1 cellular context compared by ENCODE assay signal in genomic region chr6:36808634-36809033, GRCh38.
TF ChIP-seq lines count a peak whose summit lies in the region.

No MANE protein-coding gene starts in this region.

TF ChIP-seq in K562, 482 proteins besides CTCF, POLR2A, EP300 and RAD21 (continued from another document):
- peak in 1 of 2 experiments; percentile 76; a peak in 2 of 4 replicates for TF ChIP-seq RCOR1 (IDR thresholded peaks at IDR 0.05; ENCODE audit: borderline replicate concordance in 1 of 2, low read depth in 2 of 2, low read length in 2 of 2)
- no peak for TF ChIP-seq NCOR1 (IDR thresholded peaks at IDR 0.05)
- peak; percentile 89 for TF ChIP-seq BCOR (IDR thresholded peaks at IDR 0.05)
- no peak for TF ChIP-seq NR2C2 (CRISPR knock-in tag; IDR thresholded peaks at IDR 0.05)
- TF ChIP-seq NR2C2 (tag; IDR thresholded peaks at IDR 0.05): no peak
- no peak for TF ChIP-seq TOE1 (IDR thresholded peaks at IDR 0.05; ENCODE audit: borderline replicate concordance)
- TF ChIP-seq TOE1 (CRISPR knock-in tag; IDR thresholded peaks at IDR 0.05; ENCODE audit: borderline replicate concordance, low read depth): no peak
- peak; percentile 94 for TF ChIP-seq RBM25 (IDR thresholded peaks at IDR 0.05; ENCODE audit: low read depth, low read length, severe bottlenecking)
- peak; percentile 42; the same call in 1 of the 2 replicates for TF ChIP-seq HDAC2 (IDR thresholded peaks at IDR 0.05)
- TF ChIP-seq ADNP (tag; IDR thresholded peaks at IDR 0.05): peak; percentile 90
- 0 out of 2 replicates have a peak, but pooled peaks have one; percentile 32 for TF ChIP-seq ARID4B (CRISPR knock-in tag; IDR thresholded peaks at IDR 0.05)
- TF ChIP-seq KDM1A (IDR thresholded peaks at IDR 0.05): peak; percentile 36 to 73; a peak in 3 of 4 replicates
- TF ChIP-seq NRF1 (conservative IDR thresholded peaks at IDR 0.05 in 1 of 2, IDR thresholded peaks at IDR 0.05 in 1 of 2): no peak
- TF ChIP-seq ZFP36 (IDR thresholded peaks at IDR 0.05; ENCODE audit: low read depth, low read length, partially characterized antibody): peak; percentile 85
- no peak for TF ChIP-seq CEBPB (tag; IDR thresholded peaks at IDR 0.05)
- 0 out of 2 replicates have a peak, but pooled peaks have one; percentile 24 for TF ChIP-seq SMARCA5 (IDR thresholded peaks at IDR 0.05)
- TF ChIP-seq ZNF780A (CRISPR knock-in tag; IDR thresholded peaks at IDR 0.05): no peak
- no peak for TF ChIP-seq PATZ1 (CRISPR knock-in tag; IDR thresholded peaks at IDR 0.05; ENCODE audit: borderline replicate concordance)
- no peak for TF ChIP-seq ZSCAN29 (IDR thresholded peaks at IDR 0.05)
- TF ChIP-seq HMGXB4 (CRISPR knock-in tag; IDR thresholded peaks at IDR 0.05): no peak
- no peak for TF ChIP-seq TEAD2 (tag; IDR thresholded peaks at IDR 0.05)
- TF ChIP-seq CREB3L1 (IDR thresholded peaks at IDR 0.05; ENCODE audit: borderline replicate concordance, low read depth): no peak
- TF ChIP-seq ZKSCAN3 (CRISPR knock-in tag; IDR thresholded peaks at IDR 0.05): no peak
- TF ChIP-seq ZNF584 (CRISPR knock-in tag; IDR thresholded peaks at IDR 0.05; ENCODE audit: low read depth): no peak
- no peak for TF ChIP-seq ZNF23 (CRISPR knock-in tag; IDR thresholded peaks at IDR 0.05)
- TF ChIP-seq U2AF2 (optimal IDR thresholded peaks at IDR 0.05; ENCODE audit: low read depth, low read length): no peak
- TF ChIP-seq FIP1L1 (IDR thresholded peaks at IDR 0.05; ENCODE audit: low read depth, low read length, poor library complexity, severe bottlenecking): no peak
- TF ChIP-seq ZNF609 (CRISPR knock-in tag; IDR thresholded peaks at IDR 0.05; ENCODE audit: borderline replicate concordance): no peak
- peak; percentile 59 for TF ChIP-seq CHD4 (IDR thresholded peaks at IDR 0.05; ENCODE audit: insufficient read depth, insufficient replicate concordance, low read depth, low read length, poor library complexity, severe bottlenecking)
- no peak for TF ChIP-seq COPS2 (conservative IDR thresholded peaks at IDR 0.05)
